Comparison of ENCODE assay signal across 12 cellular contexts in genomic region chr1:32997381-32997891, GRCh38. TPM values are rescaled to one million over a fixed set of nuclear protein-coding genes. Genes with fewer than 3 reads are reported as not detected.
DNase-seq lines count a peak whose midpoint lies in the region; ATAC-seq and TF ChIP-seq lines count a peak whose summit lies in the region.
"Had no signal": no experiment of that assay in that cellular context is flagged by ENCODE, and none has a peak within 500 bp of the region (broad histone marks: within the 10 kb centered on the region; RNA-seq: fewer than 3 reads in every experiment).

No MANE protein-coding gene starts in this region.

- ATAC-seq in Right ventricle myocardium superior (ENCODE audit: poor library complexity) (no peak), left lung (peak; percentile 5)

- no peak for TF ChIP-seq CTCF in left ventricle myocardium inferior (IDR thresholded peaks at IDR 0.05; ENCODE audit: borderline replicate concordance)
- TF ChIP-seq CTCF in ascending aorta (IDR thresholded peaks at IDR 0.05), result no peak
- TF ChIP-seq CTCF in left lung (IDR thresholded peaks at IDR 0.05), result no peak
- TF ChIP-seq CTCF in uterus (IDR thresholded peaks at IDR 0.05), result no peak

- H3K9me3 ChIP-seq in left ventricle myocardium inferior (replicated peaks) (no peaks in the 10 kb centered on the region), ascending aorta (no peaks in the 10 kb centered on the region), left lung (no peaks in the 10 kb centered on the region), uterus (no peaks in the 10 kb centered on the region)
- H3K9me3 ChIP-seq: SJSA1 had no signal

- H3K4me3 ChIP-seq in left ventricle myocardium inferior (no peak overlapping the region), ascending aorta (no peak overlapping the region), left lung (no peak overlapping the region), uterus (no peak overlapping the region)
- H3K4me3 ChIP-seq: SJSA1 had no signal

- no peak for TF ChIP-seq POLR2A in uterus (IDR thresholded peaks at IDR 0.05)

- DNase-seq in left ventricle myocardium inferior (no peak), Right ventricle myocardium superior (no peak), ascending aorta (ENCODE audit: low spot score in 2 of 2) (no peak), left lung (no peak), uterus (no peak), LoVo (ENCODE audit: low spot score) (no peak)
- DNase-seq in stimulated activated CD4-positive, alpha-beta T cell treated with anti-CD3 and anti-CD28 coated beads, Interleukin-15, amount 100 ng/mL, for 24 hours, result no peak
- DNase-seq in activated effector memory CD4-positive, alpha-beta T cell treated with anti-CD3 and anti-CD28 coated beads, Interleukin-2, amount 50 U/mL, for 16 hours, result no peak
- DNase-seq: activated gamma-delta T cell treated with Interleukin-2 at 50 U/mL for 16 hours, Calu3, NCI-H1048 had no signal

- H3K36me3 ChIP-seq in left ventricle myocardium inferior, result no peaks in the 10 kb centered on the region
- no peaks in the 10 kb centered on the region for H3K36me3 ChIP-seq in ascending aorta
- H3K36me3 ChIP-seq in left lung, result no peaks in the 10 kb centered on the region
- H3K36me3 ChIP-seq in uterus, result no peaks in the 10 kb centered on the region

- H3K4me1 ChIP-seq in left ventricle myocardium inferior (peaks cover 56% of the 10 kb centered on the region), ascending aorta (peaks cover 0 to 12% of the 10 kb centered on the region in 2 donors), left lung (peaks cover 22 to 84% of the 10 kb centered on the region in 2 donors), uterus (peaks cover 4 to 14% of the 10 kb centered on the region in 2 donors)

- peak overlapping the region; percentile 73 for H3K27ac ChIP-seq in left ventricle myocardium inferior (replicated peaks)
- peak overlapping the region; percentile 10 to 62 for H3K27ac ChIP-seq in ascending aorta
- peak overlapping the region; percentile 51 to 91 for H3K27ac ChIP-seq in left lung
- H3K27ac ChIP-seq in uterus, result peak overlapping the region; percentile 53 to 57
- H3K27ac ChIP-seq: SJSA1 had no signal

- intact Hi-C loops in left ventricle myocardium inferior (cut with micrococcal nuclease) (no loop called here), Right ventricle myocardium superior (cut with DNase I) (no loop called here), ascending aorta (cut with DNase I) (no loop called here), left lung (cut with DNase I) (no loop called here), uterus (cut with DNase I; ENCODE audit: low total_unique reads) (no loop called here)

- H3K27me3 ChIP-seq in left ventricle myocardium inferior (ENCODE audit: low read depth), result no peaks in the 10 kb centered on the region
- no peaks in the 10 kb centered on the region for H3K27me3 ChIP-seq in ascending aorta
- H3K27me3 ChIP-seq in left lung, result no peaks in the 10 kb centered on the region
- no peaks in the 10 kb centered on the region for H3K27me3 ChIP-seq in uterus
- H3K27me3 ChIP-seq: SJSA1 had no signal

RNA-seq across cellular contexts. Expression of gene RNF19B, which starts 32.8 kb away (rescaled TPM):
- total RNA-seq in left ventricle myocardium inferior (15.4 TPM), Right ventricle myocardium superior (14.3 TPM), ascending aorta (40.0 TPM), left lung (10 to 100 TPM; 37.8 to 46.0 TPM), uterus (10 to 100 TPM; 13.2 to 23.4 (median 17.4) TPM)

RNA-seq across cellular contexts. Expression of gene AK2, which starts 39.2 kb away (rescaled TPM):
- 121 TPM for total RNA-seq in left ventricle myocardium inferior
- 124 TPM for total RNA-seq in Right ventricle myocardium superior
- total RNA-seq in ascending aorta, result 68.4 TPM
- 100 to 1,000 TPM; 119 to 123 TPM for total RNA-seq in left lung
- 100 to 1,000 TPM in 2 of 4 donors, 10 to 100 TPM in 2; 47.6 to 126 (median 89.2) TPM for total RNA-seq in uterus
